8 cellular contexts compared by ENCODE assay signal in genomic region chr11:115504279-115505158, GRCh38. TPM values are rescaled to one million over a fixed set of nuclear protein-coding genes. Genes with fewer than 3 reads are reported as not detected.
A peak's percentile ranks its signal among the peaks of the same experiment; 100 is the strongest.
DNase-seq lines count a peak whose midpoint lies in the region; ATAC-seq, FAIRE-seq and TF ChIP-seq lines count a peak whose summit lies in the region.

Gene CADM1 (minus strand): TSS chr11:115504415.

- TF ChIP-seq POLR2A in GM12892 (IDR thresholded peaks at IDR 0.05; ENCODE audit: low read depth, low read length) = peak; percentile 87; the same call in 1 of the 2 replicates

- no peaks in the 10 kb centered on the region for H3K9me3 ChIP-seq in mesodermal cell (ENCODE audit: control insufficient read depth, low read length)

- peaks cover 20% of the 10 kb centered on the region for H3K4me1 ChIP-seq in mesodermal cell (ENCODE audit: control insufficient read depth, insufficient read depth, low read length, poor library complexity, severe bottlenecking)

- 0 to 1% methylated on average over 39 to 54 of the region's 76 CpGs for WGBS in mesodermal cell (ENCODE audit: insufficient coverage in 2 of 2), 2 experiments

- peak; percentile 86 for ATAC-seq in HG03280 (IDR thresholded peaks at IDR 0.05; ENCODE audit: unreplicated experiment)
- ATAC-seq in HG02970 (IDR thresholded peaks at IDR 0.05; ENCODE audit: low FRiP score, unreplicated experiment) = no peak

- H3K27ac ChIP-seq in mesodermal cell (ENCODE audit: low read depth, low read length, severe bottlenecking) = peak within 1 kb of the TSS; percentile 68

- DNase-seq in GM12892 (ENCODE audit: insufficient read length) = peak; percentile 42
- DNase-seq in NCI-H748 treated with DMSO at 0.1 percent for 48 hours (lab: John Stamatoyannopoulos, UW) = peak; percentile 80
- DNase-seq in activated T-cell treated with anti-CD3 and anti-CD28 coated beads for 1 hour (ENCODE audit: low read depth) = peak; percentile 64
- DNase-seq in epithelial cell of esophagus (ENCODE audit: low read depth) = peak; percentile 83
- peak; percentile 49 for DNase-seq in stimulated activated CD8-positive, alpha-beta memory T cell treated with anti-CD3 and anti-CD28 coated beads, Interleukin-12 subunit alpha, Interleukin-12 subunit beta, amount 100 ng/mL, for 4 hours (ENCODE audit: low read depth)

- peak; percentile 90 for FAIRE-seq in GM12892 (lab: Jason Lieb, UNC)

- H3K36me3 ChIP-seq in mesodermal cell (ENCODE audit: control insufficient read depth, insufficient read depth, low read length) = no peaks in the 10 kb centered on the region

- TF ChIP-seq CTCF in epithelial cell of esophagus (IDR thresholded peaks at IDR 0.05; ENCODE audit: insufficient read depth, low read depth, low read length, missing control alignments) = peak; percentile 64

- peak within 1 kb of the TSS; percentile 51 for H3K4me3 ChIP-seq in epithelial cell of esophagus (ENCODE audit: low read length)
- H3K4me3 ChIP-seq in mesodermal cell (ENCODE audit: extremely low read depth, insufficient read depth, low read length, poor library complexity, severe bottlenecking) = peak within 1 kb of the TSS; percentile 80

RNA-seq across cellular contexts. Expression of gene CADM1, which starts in this region (rescaled TPM):
- 13.6 TPM for polyA plus RNA-seq in GM12892 (2012; ENCODE audit: missing spikeins)
- polyA plus RNA-seq in mesodermal cell (2013, experiment 1 of 2) = 66.6 TPM
- polyA plus RNA-seq in mesodermal cell (2013, experiment 2 of 2) = 61.3 TPM
